In the genomic region with DNA sequence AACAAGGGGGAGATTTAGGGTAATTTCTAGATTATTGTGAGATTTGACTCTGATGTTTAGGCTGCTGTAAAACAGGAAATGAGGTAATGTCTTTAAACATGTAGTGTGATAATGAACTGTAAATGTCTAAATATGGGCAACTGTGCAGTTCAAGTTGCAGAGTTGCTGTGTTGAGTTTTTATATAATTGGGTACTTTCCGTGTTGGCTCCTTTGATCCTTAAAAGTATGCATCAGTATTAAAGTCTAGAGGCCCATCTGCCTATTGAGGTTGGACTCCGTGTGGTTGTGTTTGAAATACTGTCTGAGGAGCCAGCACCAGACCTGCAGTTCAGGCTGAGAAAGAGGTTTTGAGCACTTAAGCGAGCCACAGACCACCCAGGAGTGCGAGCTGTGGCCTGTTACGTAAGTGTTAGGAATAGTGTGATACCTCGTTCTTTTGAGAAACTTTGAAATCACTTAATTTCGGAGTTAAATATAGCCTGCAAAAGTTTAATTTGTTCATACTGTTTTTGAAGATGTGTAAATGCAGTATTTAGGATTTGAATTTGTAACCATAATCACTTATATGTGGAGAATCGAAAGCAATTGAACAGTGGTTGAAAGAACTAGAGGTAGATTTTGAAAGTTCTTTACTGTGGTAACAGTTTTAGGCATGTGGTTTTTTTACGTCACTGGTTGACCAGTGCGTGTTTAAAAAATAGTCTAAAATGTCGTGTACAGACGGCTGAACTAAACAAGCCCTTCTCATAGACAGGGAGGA, we compare ENCODE assay signal across 1 cellular context.
A peak's percentile ranks its signal among the peaks of the same experiment; 100 is the strongest.
TF ChIP-seq lines count a peak whose summit lies in the region.

No MANE protein-coding gene starts in this region.

TF ChIP-seq in GM12878, 131 proteins besides CTCF, POLR2A, EP300 and RAD21 (continued from another document and continues in another):
- TF ChIP-seq, protein P1, sequence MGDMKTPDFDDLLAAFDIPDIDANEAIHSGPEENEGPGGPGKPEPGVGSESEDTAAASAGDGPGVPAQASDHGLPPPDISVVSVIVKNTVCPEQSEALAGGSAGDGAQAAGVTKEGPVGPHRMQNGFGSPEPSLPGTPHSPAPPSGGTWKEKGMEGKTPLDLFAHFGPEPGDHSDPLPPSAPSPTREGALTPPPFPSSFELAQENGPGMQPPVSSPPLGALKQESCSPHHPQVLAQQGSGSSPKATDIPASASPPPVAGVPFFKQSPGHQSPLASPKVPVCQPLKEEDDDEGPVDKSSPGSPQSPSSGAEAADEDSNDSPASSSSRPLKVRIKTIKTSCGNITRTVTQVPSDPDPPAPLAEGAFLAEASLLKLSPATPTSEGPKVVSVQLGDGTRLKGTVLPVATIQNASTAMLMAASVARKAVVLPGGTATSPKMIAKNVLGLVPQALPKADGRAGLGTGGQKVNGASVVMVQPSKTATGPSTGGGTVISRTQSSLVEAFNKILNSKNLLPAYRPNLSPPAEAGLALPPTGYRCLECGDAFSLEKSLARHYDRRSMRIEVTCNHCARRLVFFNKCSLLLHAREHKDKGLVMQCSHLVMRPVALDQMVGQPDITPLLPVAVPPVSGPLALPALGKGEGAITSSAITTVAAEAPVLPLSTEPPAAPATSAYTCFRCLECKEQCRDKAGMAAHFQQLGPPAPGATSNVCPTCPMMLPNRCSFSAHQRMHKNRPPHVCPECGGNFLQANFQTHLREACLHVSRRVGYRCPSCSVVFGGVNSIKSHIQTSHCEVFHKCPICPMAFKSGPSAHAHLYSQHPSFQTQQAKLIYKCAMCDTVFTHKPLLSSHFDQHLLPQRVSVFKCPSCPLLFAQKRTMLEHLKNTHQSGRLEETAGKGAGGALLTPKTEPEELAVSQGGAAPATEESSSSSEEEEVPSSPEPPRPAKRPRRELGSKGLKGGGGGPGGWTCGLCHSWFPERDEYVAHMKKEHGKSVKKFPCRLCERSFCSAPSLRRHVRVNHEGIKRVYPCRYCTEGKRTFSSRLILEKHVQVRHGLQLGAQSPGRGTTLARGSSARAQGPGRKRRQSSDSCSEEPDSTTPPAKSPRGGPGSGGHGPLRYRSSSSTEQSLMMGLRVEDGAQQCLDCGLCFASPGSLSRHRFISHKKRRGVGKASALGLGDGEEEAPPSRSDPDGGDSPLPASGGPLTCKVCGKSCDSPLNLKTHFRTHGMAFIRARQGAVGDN (IDR thresholded peaks at IDR 0.05): no peak
- TF ChIP-seq YBX1 (IDR thresholded peaks at IDR 0.05) (no peak), ATF3 (IDR thresholded peaks at IDR 0.05; ENCODE audit: borderline replicate concordance, extremely low read depth, low read depth, low read length) (no peak), ETV6 (conservative IDR thresholded peaks at IDR 0.05 in 1 of 2, IDR thresholded peaks at IDR 0.05 in 1 of 2; ENCODE audit: borderline replicate concordance in 1 of 2, low read depth in 1 of 2) (no peak), SMC3 (IDR thresholded peaks at IDR 0.05; ENCODE audit: borderline replicate concordance, low read length) (no peak), CEBPB (IDR thresholded peaks at IDR 0.05; ENCODE audit: borderline replicate concordance in 1 of 2, low read depth in 2 of 2, low read length in 2 of 2) (no peak), RFX5 (IDR thresholded peaks at IDR 0.05; ENCODE audit: low read depth, low read length) (peak; percentile 11; the same call in 1 of the 2 replicates), CBFB (IDR thresholded peaks at IDR 0.05; ENCODE audit: low read depth) (peak; percentile 73), HCFC1 (IDR thresholded peaks at IDR 0.05; ENCODE audit: low read length) (no peak), IRF3 (IDR thresholded peaks at IDR 0.05) (no peak), HSF1 (IDR thresholded peaks at IDR 0.05; ENCODE audit: low read depth, low read length) (no peak), ZSCAN29 (IDR thresholded peaks at IDR 0.05) (0 out of 2 replicates have a peak, but pooled peaks have one; percentile 67), CHD2 (IDR thresholded peaks at IDR 0.05; ENCODE audit: borderline replicate concordance, low read depth, low read length) (no peak), CHD1 (IDR thresholded peaks at IDR 0.05; ENCODE audit: low read depth, low read length) (no peak), NFYA (IDR thresholded peaks at IDR 0.05; ENCODE audit: borderline replicate concordance, low read depth, low read length) (no peak), CEBPZ (IDR thresholded peaks at IDR 0.05; ENCODE audit: low read depth, low read length) (no peak), ESRRA (IDR thresholded peaks at IDR 0.05; ENCODE audit: low read length) (no peak), MTA3 (IDR thresholded peaks at IDR 0.05; ENCODE audit: borderline replicate concordance, low read length) (peak; percentile 58; the same call in 1 of the 2 replicates), IRF4 (IDR thresholded peaks at IDR 0.05; ENCODE audit: low read depth, low read length) (peak; percentile 21; the same call in 1 of the 2 replicates), KDM1A (IDR thresholded peaks at IDR 0.05; ENCODE audit: borderline replicate concordance) (no peak)
- TF ChIP-seq, protein P2, sequence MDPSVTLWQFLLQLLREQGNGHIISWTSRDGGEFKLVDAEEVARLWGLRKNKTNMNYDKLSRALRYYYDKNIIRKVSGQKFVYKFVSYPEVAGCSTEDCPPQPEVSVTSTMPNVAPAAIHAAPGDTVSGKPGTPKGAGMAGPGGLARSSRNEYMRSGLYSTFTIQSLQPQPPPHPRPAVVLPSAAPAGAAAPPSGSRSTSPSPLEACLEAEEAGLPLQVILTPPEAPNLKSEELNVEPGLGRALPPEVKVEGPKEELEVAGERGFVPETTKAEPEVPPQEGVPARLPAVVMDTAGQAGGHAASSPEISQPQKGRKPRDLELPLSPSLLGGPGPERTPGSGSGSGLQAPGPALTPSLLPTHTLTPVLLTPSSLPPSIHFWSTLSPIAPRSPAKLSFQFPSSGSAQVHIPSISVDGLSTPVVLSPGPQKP (IDR thresholded peaks at IDR 0.05; ENCODE audit: low read depth, low read length): peak; percentile 61; the same call in 1 of the 2 replicates
- TF ChIP-seq, protein P3, sequence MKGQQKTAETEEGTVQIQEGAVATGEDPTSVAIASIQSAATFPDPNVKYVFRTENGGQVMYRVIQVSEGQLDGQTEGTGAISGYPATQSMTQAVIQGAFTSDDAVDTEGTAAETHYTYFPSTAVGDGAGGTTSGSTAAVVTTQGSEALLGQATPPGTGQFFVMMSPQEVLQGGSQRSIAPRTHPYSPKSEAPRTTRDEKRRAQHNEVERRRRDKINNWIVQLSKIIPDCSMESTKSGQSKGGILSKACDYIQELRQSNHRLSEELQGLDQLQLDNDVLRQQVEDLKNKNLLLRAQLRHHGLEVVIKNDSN (IDR thresholded peaks at IDR 0.05; ENCODE audit: borderline replicate concordance, extremely low read length, insufficient read depth, low read depth, low read length): no peak
- TF ChIP-seq, protein P4, sequence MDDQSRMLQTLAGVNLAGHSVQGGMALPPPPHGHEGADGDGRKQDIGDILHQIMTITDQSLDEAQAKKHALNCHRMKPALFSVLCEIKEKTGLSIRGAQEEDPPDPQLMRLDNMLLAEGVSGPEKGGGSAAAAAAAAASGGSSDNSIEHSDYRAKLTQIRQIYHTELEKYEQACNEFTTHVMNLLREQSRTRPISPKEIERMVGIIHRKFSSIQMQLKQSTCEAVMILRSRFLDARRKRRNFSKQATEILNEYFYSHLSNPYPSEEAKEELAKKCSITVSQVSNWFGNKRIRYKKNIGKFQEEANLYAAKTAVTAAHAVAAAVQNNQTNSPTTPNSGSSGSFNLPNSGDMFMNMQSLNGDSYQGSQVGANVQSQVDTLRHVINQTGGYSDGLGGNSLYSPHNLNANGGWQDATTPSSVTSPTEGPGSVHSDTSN (IDR thresholded peaks at IDR 0.05; ENCODE audit: insufficient replicate concordance, low read depth, low read length): no peak
- TF ChIP-seq, protein P5, sequence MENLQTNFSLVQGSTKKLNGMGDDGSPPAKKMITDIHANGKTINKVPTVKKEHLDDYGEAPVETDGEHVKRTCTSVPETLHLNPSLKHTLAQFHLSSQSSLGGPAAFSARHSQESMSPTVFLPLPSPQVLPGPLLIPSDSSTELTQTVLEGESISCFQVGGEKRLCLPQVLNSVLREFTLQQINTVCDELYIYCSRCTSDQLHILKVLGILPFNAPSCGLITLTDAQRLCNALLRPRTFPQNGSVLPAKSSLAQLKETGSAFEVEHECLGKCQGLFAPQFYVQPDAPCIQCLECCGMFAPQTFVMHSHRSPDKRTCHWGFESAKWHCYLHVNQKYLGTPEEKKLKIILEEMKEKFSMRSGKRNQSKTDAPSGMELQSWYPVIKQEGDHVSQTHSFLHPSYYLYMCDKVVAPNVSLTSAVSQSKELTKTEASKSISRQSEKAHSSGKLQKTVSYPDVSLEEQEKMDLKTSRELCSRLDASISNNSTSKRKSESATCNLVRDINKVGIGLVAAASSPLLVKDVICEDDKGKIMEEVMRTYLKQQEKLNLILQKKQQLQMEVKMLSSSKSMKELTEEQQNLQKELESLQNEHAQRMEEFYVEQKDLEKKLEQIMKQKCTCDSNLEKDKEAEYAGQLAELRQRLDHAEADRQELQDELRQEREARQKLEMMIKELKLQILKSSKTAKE (IDR thresholded peaks at IDR 0.05; ENCODE audit: low read depth, poor library complexity, severe bottlenecking): peak; percentile 93
- TF ChIP-seq, protein P6, sequence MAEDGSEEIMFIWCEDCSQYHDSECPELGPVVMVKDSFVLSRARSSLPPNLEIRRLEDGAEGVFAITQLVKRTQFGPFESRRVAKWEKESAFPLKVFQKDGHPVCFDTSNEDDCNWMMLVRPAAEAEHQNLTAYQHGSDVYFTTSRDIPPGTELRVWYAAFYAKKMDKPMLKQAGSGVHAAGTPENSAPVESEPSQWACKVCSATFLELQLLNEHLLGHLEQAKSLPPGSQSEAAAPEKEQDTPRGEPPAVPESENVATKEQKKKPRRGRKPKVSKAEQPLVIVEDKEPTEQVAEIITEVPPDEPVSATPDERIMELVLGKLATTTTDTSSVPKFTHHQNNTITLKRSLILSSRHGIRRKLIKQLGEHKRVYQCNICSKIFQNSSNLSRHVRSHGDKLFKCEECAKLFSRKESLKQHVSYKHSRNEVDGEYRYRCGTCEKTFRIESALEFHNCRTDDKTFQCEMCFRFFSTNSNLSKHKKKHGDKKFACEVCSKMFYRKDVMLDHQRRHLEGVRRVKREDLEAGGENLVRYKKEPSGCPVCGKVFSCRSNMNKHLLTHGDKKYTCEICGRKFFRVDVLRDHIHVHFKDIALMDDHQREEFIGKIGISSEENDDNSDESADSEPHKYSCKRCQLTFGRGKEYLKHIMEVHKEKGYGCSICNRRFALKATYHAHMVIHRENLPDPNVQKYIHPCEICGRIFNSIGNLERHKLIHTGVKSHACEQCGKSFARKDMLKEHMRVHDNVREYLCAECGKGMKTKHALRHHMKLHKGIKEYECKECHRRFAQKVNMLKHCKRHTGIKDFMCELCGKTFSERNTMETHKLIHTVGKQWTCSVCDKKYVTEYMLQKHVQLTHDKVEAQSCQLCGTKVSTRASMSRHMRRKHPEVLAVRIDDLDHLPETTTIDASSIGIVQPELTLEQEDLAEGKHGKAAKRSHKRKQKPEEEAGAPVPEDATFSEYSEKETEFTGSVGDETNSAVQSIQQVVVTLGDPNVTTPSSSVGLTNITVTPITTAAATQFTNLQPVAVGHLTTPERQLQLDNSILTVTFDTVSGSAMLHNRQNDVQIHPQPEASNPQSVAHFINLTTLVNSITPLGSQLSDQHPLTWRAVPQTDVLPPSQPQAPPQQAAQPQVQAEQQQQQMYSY (CRISPR knock-in tag; IDR thresholded peaks at IDR 0.05): no peak
